Comparison of ENCODE assay signal across 14 cellular contexts in genomic region chr1:67350783-67351182, GRCh38. TPM values are rescaled to one million over a fixed set of nuclear protein-coding genes. Genes with fewer than 3 reads are reported as not detected.
A peak's percentile ranks its signal among the peaks of the same experiment; 100 is the strongest.
DNase-seq lines count a peak whose midpoint lies in the region; ATAC-seq, FAIRE-seq and TF ChIP-seq lines count a peak whose summit lies in the region.
"Had no signal": no experiment of that assay in that cellular context is flagged by ENCODE, and none has a peak within 500 bp of the region (broad histone marks: within the 10 kb centered on the region; RNA-seq: fewer than 3 reads in every experiment).

No MANE protein-coding gene starts in this region.

- H3K27ac ChIP-seq in keratinocyte (ENCODE audit: control insufficient read depth, insufficient read depth, low read length): peak overlapping the region; percentile 17

- H3K9me3 ChIP-seq in keratinocyte (ENCODE audit: control insufficient read depth, low read depth, low read length): no peaks in the 10 kb centered on the region

- H3K27me3 ChIP-seq in keratinocyte (ENCODE audit: control insufficient read depth, extremely low read depth, insufficient read depth, low read length): no peaks in the 10 kb centered on the region

- H2AFZ ChIP-seq in keratinocyte (ENCODE audit: control insufficient read depth, low read length): no peak overlapping the region

- H3K9me3 Mint-ChIP-seq in activated naive CD8-positive, alpha-beta T cell treated with anti-CD3 and anti-CD28 coated beads, Interleukin-2, amount 10 ng/mL, durations not matched to agents 7 days and 5 days: no peaks in the 10 kb centered on the region
- no peaks in the 10 kb centered on the region for H3K9me3 Mint-ChIP-seq in activated naive CD8-positive, alpha-beta T cell treated with anti-CD3 and anti-CD28 coated beads for 36 hours
- H3K9me3 Mint-ChIP-seq: central memory CD8-positive, alpha-beta T cell; naive thymus-derived CD8-positive, alpha-beta T cell had no signal

- no peak overlapping the region for H3K27ac Mint-ChIP-seq in activated naive CD8-positive, alpha-beta T cell treated with anti-CD3 and anti-CD28 coated beads, Interleukin-2, amount 10 ng/mL, durations not matched to agents 7 days and 5 days
- no peak overlapping the region for H3K27ac Mint-ChIP-seq in activated naive CD8-positive, alpha-beta T cell treated with anti-CD3 and anti-CD28 coated beads for 36 hours
- H3K27ac Mint-ChIP-seq: naive thymus-derived CD8-positive, alpha-beta T cell had no signal

- TF ChIP-seq CTCF in keratinocyte (optimal IDR thresholded peaks at IDR 0.05 in 1 of 3, IDR thresholded peaks at IDR 0.05 in 1 of 3, conservative IDR thresholded peaks at IDR 0.05 in 1 of 3; ENCODE audit: extremely low read depth in 1 of 3, insufficient read depth in 2 of 3, low read length in 3 of 3): no peak

- H3K27me3 Mint-ChIP-seq in activated naive CD8-positive, alpha-beta T cell treated with anti-CD3 and anti-CD28 coated beads, Interleukin-2, amount 10 ng/mL, durations not matched to agents 7 days and 5 days: no peaks in the 10 kb centered on the region
- no peaks in the 10 kb centered on the region for H3K27me3 Mint-ChIP-seq in activated naive CD8-positive, alpha-beta T cell treated with anti-CD3 and anti-CD28 coated beads for 36 hours
- H3K27me3 Mint-ChIP-seq: central memory CD8-positive, alpha-beta T cell had no signal

- no peaks in the 10 kb centered on the region for H3K36me3 ChIP-seq in keratinocyte (ENCODE audit: control insufficient read depth in 2 of 2, extremely low read depth in 1 of 2, insufficient read depth in 2 of 2, low read length in 2 of 2)

- no peak overlapping the region for H3K4me3 ChIP-seq in keratinocyte (ENCODE audit: control insufficient read depth in 2 of 3, extremely low read depth in 1 of 3, insufficient read depth in 2 of 3, low read depth in 1 of 3, low read length in 3 of 3)
- H3K4me3 ChIP-seq: smooth muscle cell had no signal

- H4K20me1 ChIP-seq in keratinocyte (ENCODE audit: control insufficient read depth, extremely low read depth, insufficient read depth, low read length): no peaks in the 10 kb centered on the region

- peak; percentile 69 for ATAC-seq in activated naive CD8-positive, alpha-beta T cell treated with anti-CD3 and anti-CD28 coated beads, Interleukin-2, amount 10 ng/mL, durations not matched to agents 7 days and 5 days (ENCODE audit: low read depth)
- ATAC-seq in HG02588 (IDR thresholded peaks at IDR 0.05; ENCODE audit: unreplicated experiment) (peak; percentile 70), HG03520 (IDR thresholded peaks at IDR 0.05; ENCODE audit: unreplicated experiment) (peak; percentile 86), HG02970 (IDR thresholded peaks at IDR 0.05; ENCODE audit: low FRiP score, unreplicated experiment) (no peak)
- ATAC-seq: naive thymus-derived CD8-positive, alpha-beta T cell had no signal

- H3K36me3 Mint-ChIP-seq in activated naive CD8-positive, alpha-beta T cell treated with anti-CD3 and anti-CD28 coated beads, Interleukin-2, amount 10 ng/mL, durations not matched to agents 7 days and 5 days: peaks cover 32% of the 10 kb centered on the region
- peaks cover 45% of the 10 kb centered on the region for H3K36me3 Mint-ChIP-seq in activated naive CD8-positive, alpha-beta T cell treated with anti-CD3 and anti-CD28 coated beads for 36 hours

- FAIRE-seq in keratinocyte (lab: Jason Lieb, UNC) (peak; percentile 90), H54 (lab: Jason Lieb, UNC) (no peak)
- FAIRE-seq: G401.6 had no signal

- dilution Hi-C loops in keratinocyte (cut with MboI; ENCODE audit: extremely low pct_ligation_motif_present, low sequenced_read_pairs): no loop called here

- DNase-seq in activated naive CD8-positive, alpha-beta T cell treated with anti-CD3 and anti-CD28 coated beads, Interleukin-2, amount 10 ng/mL, durations not matched to agents 7 days and 5 days: no peak
- no peak for DNase-seq in activated naive CD8-positive, alpha-beta T cell treated with anti-CD3 and anti-CD28 coated beads for 36 hours
- DNase-seq in keratinocyte (ENCODE audit: low read depth, low spot score): no peak
- no peak for DNase-seq in H54 (ENCODE audit: insufficient read length, low spot score)
- DNase-seq in NCI-H2196 (lab: John Stamatoyannopoulos, UW; ENCODE audit: unreplicated experiment): no peak
- DNase-seq: AML-193; naive thymus-derived CD8-positive, alpha-beta T cell; NCI-H1694 treated with DMSO at 0.1 percent for 48 hours had no signal

- POLR2A ChIA-PET in activated naive CD8-positive, alpha-beta T cell treated with anti-CD3 and anti-CD28 coated beads, Interleukin-2, amount 10 ng/mL, durations not matched to agents 7 days and 5 days (lab: Charles Lee): no interaction called here

- H3K4me1 Mint-ChIP-seq in activated naive CD8-positive, alpha-beta T cell treated with anti-CD3 and anti-CD28 coated beads, Interleukin-2, amount 10 ng/mL, durations not matched to agents 7 days and 5 days: peaks cover 8% of the 10 kb centered on the region
- H3K4me1 Mint-ChIP-seq in activated naive CD8-positive, alpha-beta T cell treated with anti-CD3 and anti-CD28 coated beads for 36 hours: peaks cover 16% of the 10 kb centered on the region
- H3K4me1 Mint-ChIP-seq: central memory CD8-positive, alpha-beta T cell; naive thymus-derived CD8-positive, alpha-beta T cell had no signal

- H3K79me2 ChIP-seq in keratinocyte (ENCODE audit: control insufficient read depth, insufficient read depth, low read length): no peaks in the 10 kb centered on the region

- H3K4me3 Mint-ChIP-seq in activated naive CD8-positive, alpha-beta T cell treated with anti-CD3 and anti-CD28 coated beads, Interleukin-2, amount 10 ng/mL, durations not matched to agents 7 days and 5 days: no peak overlapping the region
- no peak overlapping the region for H3K4me3 Mint-ChIP-seq in activated naive CD8-positive, alpha-beta T cell treated with anti-CD3 and anti-CD28 coated beads for 36 hours
- H3K4me3 Mint-ChIP-seq: central memory CD8-positive, alpha-beta T cell; naive thymus-derived CD8-positive, alpha-beta T cell had no signal

- H3K4me2 ChIP-seq in keratinocyte (ENCODE audit: control insufficient read depth, extremely low read depth, insufficient read depth, low read depth, low read length): peak overlapping the region; percentile 11
- H3K4me2 ChIP-seq: smooth muscle cell had no signal

- no peak overlapping the region for H3K9ac ChIP-seq in keratinocyte (ENCODE audit: control insufficient read depth, extremely low read depth, insufficient read depth, low read length)

- no peaks in the 10 kb centered on the region for H3K9me1 ChIP-seq in keratinocyte (ENCODE audit: control insufficient read depth, extremely low read depth, insufficient read depth, low read length)

- no peak for TF ChIP-seq POLR2A in H54 (IDR thresholded peaks at IDR 0.05; ENCODE audit: low read depth, low read length)

- H3K4me1 ChIP-seq in keratinocyte (ENCODE audit: control insufficient read depth, extremely low read depth, insufficient read depth, low read length): peaks cover 59% of the 10 kb centered on the region

RNA-seq across cellular contexts. Expression of gene IL12RB2, which starts 43.1 kb away (rescaled TPM):
- 10 to 100 TPM; 14.5 to 15.2 TPM for total RNA-seq in activated naive CD8-positive, alpha-beta T cell treated with anti-CD3 and anti-CD28 coated beads, Interleukin-2, amount 10 ng/mL, durations not matched to agents 7 days and 5 days
- 10 to 100 TPM; 39.8 to 40.2 TPM for total RNA-seq in activated naive CD8-positive, alpha-beta T cell treated with anti-CD3 and anti-CD28 coated beads for 36 hours
- 0.63 to 1.0 TPM (median 0.67 TPM) in 3 replicates for polyA plus RNA-seq in keratinocyte
- 0.99 TPM for polyA plus RNA-seq in keratinocyte (2011; ENCODE audit: low read depth)
- polyA plus RNA-seq in keratinocyte (2011; cell fraction: cytosol; rRNA removed): 0.88 and 0.92 TPM in 2 replicates
- 0.53 and 0.99 TPM in 2 replicates for polyA plus RNA-seq in keratinocyte (2011; cell fraction: nucleus; rRNA removed)
- polyA plus RNA-seq in keratinocyte (2012; ENCODE audit: low replicate concordance): 0.42 and 1.5 TPM in 2 replicates
- polyA minus RNA-seq in keratinocyte: 0.82 to 1.3 TPM in 2 of 3 replicates, not detected in the other
- polyA minus RNA-seq in keratinocyte (2011; cell fraction: cytosol; rRNA and poly(A)+ RNA removed): 1.3 TPM
- polyA minus RNA-seq in keratinocyte (2011; cell fraction: nucleus; rRNA and poly(A)+ RNA removed): 0.95 and 2.3 TPM in 2 replicates
- total RNA-seq: naive thymus-derived CD8-positive, alpha-beta T cell; smooth muscle cell had no signal
- polyA plus RNA-seq: smooth muscle cell had no signal
